1 cellular context compared by ENCODE assay signal in the genomic region with DNA sequence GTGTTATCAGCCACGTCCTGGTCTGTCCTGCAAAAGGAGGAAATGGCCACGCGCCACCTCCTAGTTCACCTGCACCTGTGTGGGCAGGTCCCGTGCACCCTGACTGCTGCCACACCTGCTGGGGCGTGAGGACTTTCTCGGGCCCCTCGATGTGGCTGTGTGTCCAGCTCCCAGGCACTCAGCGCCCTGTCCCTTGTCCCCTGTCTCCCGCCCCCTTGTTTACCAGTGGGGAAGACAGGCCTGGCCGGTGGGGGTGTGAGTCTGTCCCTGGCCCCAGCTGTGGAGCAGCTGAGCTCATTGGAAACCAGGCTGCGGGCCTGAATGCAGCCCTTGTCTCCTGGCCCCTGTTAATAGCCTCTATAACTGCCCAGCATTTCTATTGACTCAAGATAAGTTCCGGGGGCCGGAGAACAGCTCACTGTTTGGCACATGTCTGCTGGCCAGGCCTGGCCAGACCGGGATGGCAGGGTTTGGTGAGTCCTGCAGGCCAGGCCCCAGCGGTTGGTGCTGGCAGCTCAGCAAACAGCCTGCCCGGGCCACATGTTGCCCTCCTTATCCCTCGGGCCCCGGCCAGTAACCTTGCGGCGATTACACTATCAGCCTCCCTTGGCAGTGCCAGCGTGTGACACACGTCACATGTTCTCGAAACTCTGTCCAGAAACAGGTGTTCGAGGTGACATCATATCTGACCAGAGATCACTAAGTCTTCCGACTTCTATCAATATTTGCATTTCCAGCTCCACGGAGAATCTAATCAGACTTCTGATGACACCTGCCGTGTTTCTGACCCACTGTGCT.
TF ChIP-seq lines count a peak whose summit lies in the region.

No MANE protein-coding gene starts in this region.

TF ChIP-seq in HepG2, 621 proteins besides CTCF, POLR2A, EP300 and RAD21 (continued from another document and continues in another):
- TF ChIP-seq, protein P1, sequence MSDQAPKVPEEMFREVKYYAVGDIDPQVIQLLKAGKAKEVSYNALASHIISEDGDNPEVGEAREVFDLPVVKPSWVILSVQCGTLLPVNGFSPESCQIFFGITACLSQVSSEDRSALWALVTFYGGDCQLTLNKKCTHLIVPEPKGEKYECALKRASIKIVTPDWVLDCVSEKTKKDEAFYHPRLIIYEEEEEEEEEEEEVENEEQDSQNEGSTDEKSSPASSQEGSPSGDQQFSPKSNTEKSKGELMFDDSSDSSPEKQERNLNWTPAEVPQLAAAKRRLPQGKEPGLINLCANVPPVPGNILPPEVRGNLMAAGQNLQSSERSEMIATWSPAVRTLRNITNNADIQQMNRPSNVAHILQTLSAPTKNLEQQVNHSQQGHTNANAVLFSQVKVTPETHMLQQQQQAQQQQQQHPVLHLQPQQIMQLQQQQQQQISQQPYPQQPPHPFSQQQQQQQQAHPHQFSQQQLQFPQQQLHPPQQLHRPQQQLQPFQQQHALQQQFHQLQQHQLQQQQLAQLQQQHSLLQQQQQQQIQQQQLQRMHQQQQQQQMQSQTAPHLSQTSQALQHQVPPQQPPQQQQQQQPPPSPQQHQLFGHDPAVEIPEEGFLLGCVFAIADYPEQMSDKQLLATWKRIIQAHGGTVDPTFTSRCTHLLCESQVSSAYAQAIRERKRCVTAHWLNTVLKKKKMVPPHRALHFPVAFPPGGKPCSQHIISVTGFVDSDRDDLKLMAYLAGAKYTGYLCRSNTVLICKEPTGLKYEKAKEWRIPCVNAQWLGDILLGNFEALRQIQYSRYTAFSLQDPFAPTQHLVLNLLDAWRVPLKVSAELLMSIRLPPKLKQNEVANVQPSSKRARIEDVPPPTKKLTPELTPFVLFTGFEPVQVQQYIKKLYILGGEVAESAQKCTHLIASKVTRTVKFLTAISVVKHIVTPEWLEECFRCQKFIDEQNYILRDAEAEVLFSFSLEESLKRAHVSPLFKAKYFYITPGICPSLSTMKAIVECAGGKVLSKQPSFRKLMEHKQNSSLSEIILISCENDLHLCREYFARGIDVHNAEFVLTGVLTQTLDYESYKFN (CRISPR knock-in tag; conservative IDR thresholded peaks at IDR 0.05) = peak; percentile 72
- TF ChIP-seq, protein P2, sequence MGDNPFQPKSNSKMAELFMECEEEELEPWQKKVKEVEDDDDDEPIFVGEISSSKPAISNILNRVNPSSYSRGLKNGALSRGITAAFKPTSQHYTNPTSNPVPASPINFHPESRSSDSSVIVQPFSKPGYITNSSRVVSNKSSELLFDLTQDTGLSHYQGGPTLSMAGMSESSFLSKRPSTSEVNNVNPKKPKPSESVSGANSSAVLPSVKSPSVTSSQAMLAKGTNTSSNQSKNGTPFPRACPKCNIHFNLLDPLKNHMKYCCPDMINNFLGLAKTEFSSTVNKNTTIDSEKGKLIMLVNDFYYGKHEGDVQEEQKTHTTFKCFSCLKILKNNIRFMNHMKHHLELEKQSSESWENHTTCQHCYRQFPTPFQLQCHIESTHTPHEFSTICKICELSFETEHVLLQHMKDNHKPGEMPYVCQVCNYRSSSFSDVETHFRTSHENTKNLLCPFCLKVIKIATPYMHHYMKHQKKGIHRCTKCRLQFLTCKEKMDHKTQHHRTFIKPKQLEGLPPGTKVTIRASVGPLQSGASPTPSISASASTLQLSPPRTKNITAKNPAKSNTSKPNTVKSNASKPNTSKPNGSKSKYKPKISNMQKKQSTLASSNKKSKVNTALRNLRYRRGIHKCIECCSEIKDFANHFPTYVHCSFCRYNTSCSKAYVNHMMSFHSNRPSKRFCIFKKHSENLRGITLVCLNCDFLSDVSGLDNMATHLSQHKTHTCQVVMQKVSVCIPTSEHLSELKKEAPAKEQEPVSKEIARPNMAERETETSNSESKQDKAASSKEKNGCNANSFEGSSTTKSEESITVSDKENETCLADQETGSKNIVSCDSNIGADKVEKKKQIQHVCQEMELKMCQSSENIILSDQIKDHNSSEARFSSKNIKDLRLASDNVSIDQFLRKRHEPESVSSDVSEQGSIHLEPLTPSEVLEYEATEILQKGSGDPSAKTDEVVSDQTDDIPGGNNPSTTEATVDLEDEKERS (CRISPR knock-in tag; IDR thresholded peaks at IDR 0.05) = no peak
- no peak for TF ChIP-seq ZNF878 (CRISPR knock-in tag; IDR thresholded peaks at IDR 0.05)
- TF ChIP-seq, protein P3, sequence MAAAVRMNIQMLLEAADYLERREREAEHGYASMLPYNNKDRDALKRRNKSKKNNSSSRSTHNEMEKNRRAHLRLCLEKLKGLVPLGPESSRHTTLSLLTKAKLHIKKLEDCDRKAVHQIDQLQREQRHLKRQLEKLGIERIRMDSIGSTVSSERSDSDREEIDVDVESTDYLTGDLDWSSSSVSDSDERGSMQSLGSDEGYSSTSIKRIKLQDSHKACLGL (CRISPR knock-in tag; IDR thresholded peaks at IDR 0.05) = peak; percentile 65; the same call in 1 of the 2 replicates
- TF ChIP-seq KMT2B (CRISPR knock-in tag; IDR thresholded peaks at IDR 0.05) = no peak
- TF ChIP-seq ZNF776 (CRISPR knock-in tag; IDR thresholded peaks at IDR 0.05) = peak; percentile 24; the same call in 1 of the 2 replicates
- no peak for TF ChIP-seq ZNF773 (CRISPR knock-in tag; IDR thresholded peaks at IDR 0.05; ENCODE audit: borderline replicate concordance)
- TF ChIP-seq, protein P4, sequence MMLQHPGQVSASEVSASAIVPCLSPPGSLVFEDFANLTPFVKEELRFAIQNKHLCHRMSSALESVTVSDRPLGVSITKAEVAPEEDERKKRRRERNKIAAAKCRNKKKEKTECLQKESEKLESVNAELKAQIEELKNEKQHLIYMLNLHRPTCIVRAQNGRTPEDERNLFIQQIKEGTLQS (CRISPR knock-in tag; IDR thresholded peaks at IDR 0.05) = no peak
- TF ChIP-seq ERF (CRISPR knock-in tag; IDR thresholded peaks at IDR 0.05) = 0 out of 2 replicates have a peak, but pooled peaks have one; percentile 21
- TF ChIP-seq ZNF790 (CRISPR knock-in tag; IDR thresholded peaks at IDR 0.05; ENCODE audit: borderline replicate concordance) = no peak
- TF ChIP-seq, protein P5, sequence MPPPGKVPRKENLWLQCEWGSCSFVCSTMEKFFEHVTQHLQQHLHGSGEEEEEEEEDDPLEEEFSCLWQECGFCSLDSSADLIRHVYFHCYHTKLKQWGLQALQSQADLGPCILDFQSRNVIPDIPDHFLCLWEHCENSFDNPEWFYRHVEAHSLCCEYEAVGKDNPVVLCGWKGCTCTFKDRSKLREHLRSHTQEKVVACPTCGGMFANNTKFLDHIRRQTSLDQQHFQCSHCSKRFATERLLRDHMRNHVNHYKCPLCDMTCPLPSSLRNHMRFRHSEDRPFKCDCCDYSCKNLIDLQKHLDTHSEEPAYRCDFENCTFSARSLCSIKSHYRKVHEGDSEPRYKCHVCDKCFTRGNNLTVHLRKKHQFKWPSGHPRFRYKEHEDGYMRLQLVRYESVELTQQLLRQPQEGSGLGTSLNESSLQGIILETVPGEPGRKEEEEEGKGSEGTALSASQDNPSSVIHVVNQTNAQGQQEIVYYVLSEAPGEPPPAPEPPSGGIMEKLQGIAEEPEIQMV (CRISPR knock-in tag; IDR thresholded peaks at IDR 0.05; ENCODE audit: low read depth) = 0 out of 2 replicates have a peak, but pooled peaks have one; percentile 10
- TF ChIP-seq, protein P6, sequence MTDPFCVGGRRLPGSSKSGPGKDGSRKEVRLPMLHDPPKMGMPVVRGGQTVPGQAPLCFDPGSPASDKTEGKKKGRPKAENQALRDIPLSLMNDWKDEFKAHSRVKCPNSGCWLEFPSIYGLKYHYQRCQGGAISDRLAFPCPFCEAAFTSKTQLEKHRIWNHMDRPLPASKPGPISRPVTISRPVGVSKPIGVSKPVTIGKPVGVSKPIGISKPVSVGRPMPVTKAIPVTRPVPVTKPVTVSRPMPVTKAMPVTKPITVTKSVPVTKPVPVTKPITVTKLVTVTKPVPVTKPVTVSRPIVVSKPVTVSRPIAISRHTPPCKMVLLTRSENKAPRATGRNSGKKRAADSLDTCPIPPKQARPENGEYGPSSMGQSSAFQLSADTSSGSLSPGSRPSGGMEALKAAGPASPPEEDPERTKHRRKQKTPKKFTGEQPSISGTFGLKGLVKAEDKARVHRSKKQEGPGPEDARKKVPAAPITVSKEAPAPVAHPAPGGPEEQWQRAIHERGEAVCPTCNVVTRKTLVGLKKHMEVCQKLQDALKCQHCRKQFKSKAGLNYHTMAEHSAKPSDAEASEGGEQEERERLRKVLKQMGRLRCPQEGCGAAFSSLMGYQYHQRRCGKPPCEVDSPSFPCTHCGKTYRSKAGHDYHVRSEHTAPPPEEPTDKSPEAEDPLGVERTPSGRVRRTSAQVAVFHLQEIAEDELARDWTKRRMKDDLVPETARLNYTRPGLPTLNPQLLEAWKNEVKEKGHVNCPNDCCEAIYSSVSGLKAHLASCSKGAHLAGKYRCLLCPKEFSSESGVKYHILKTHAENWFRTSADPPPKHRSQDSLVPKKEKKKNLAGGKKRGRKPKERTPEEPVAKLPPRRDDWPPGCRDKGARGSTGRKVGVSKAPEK (CRISPR knock-in tag; IDR thresholded peaks at IDR 0.05; ENCODE audit: borderline replicate concordance) = no peak
- TF ChIP-seq ATF7 (IDR thresholded peaks at IDR 0.05) = no peak; the same call in 1 of the 2 replicates
- TF ChIP-seq ATF7 (CRISPR knock-in tag; IDR thresholded peaks at IDR 0.05) = no peak; the same call in 1 of the 2 replicates
- TF ChIP-seq, protein P7, sequence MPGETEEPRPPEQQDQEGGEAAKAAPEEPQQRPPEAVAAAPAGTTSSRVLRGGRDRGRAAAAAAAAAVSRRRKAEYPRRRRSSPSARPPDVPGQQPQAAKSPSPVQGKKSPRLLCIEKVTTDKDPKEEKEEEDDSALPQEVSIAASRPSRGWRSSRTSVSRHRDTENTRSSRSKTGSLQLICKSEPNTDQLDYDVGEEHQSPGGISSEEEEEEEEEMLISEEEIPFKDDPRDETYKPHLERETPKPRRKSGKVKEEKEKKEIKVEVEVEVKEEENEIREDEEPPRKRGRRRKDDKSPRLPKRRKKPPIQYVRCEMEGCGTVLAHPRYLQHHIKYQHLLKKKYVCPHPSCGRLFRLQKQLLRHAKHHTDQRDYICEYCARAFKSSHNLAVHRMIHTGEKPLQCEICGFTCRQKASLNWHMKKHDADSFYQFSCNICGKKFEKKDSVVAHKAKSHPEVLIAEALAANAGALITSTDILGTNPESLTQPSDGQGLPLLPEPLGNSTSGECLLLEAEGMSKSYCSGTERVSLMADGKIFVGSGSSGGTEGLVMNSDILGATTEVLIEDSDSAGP (CRISPR knock-in tag; IDR thresholded peaks at IDR 0.05; ENCODE audit: borderline replicate concordance) = no peak; the same call in 1 of the 2 replicates
- TF ChIP-seq HOXD1 (CRISPR knock-in tag; IDR thresholded peaks at IDR 0.05) = peak; percentile 69; the same call in 1 of the 2 replicates
- TF ChIP-seq, protein P8, sequence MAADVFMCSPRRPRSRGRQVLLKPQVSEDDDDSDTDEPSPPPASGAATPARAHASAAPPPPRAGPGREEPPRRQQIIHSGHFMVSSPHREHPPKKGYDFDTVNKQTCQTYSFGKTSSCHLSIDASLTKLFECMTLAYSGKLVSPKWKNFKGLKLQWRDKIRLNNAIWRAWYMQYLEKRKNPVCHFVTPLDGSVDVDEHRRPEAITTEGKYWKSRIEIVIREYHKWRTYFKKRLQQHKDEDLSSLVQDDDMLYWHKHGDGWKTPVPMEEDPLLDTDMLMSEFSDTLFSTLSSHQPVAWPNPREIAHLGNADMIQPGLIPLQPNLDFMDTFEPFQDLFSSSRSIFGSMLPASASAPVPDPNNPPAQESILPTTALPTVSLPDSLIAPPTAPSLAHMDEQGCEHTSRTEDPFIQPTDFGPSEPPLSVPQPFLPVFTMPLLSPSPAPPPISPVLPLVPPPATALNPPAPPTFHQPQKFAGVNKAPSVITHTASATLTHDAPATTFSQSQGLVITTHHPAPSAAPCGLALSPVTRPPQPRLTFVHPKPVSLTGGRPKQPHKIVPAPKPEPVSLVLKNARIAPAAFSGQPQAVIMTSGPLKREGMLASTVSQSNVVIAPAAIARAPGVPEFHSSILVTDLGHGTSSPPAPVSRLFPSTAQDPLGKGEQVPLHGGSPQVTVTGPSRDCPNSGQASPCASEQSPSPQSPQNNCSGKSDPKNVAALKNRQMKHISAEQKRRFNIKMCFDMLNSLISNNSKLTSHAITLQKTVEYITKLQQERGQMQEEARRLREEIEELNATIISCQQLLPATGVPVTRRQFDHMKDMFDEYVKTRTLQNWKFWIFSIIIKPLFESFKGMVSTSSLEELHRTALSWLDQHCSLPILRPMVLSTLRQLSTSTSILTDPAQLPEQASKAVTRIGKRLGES (CRISPR knock-in tag; IDR thresholded peaks at IDR 0.05; ENCODE audit: borderline replicate concordance) = no peak
- TF ChIP-seq NFIB (CRISPR knock-in tag; IDR thresholded peaks at IDR 0.05; ENCODE audit: borderline replicate concordance) = no peak
- TF ChIP-seq TAF1 (CRISPR knock-in tag; IDR thresholded peaks at IDR 0.05) = no peak
- no peak for TF ChIP-seq GLI4 (CRISPR knock-in tag; IDR thresholded peaks at IDR 0.05; ENCODE audit: borderline replicate concordance)
- TF ChIP-seq ELF4 (CRISPR knock-in tag; IDR thresholded peaks at IDR 0.05; ENCODE audit: borderline replicate concordance) = no peak
- TF ChIP-seq, protein P9, sequence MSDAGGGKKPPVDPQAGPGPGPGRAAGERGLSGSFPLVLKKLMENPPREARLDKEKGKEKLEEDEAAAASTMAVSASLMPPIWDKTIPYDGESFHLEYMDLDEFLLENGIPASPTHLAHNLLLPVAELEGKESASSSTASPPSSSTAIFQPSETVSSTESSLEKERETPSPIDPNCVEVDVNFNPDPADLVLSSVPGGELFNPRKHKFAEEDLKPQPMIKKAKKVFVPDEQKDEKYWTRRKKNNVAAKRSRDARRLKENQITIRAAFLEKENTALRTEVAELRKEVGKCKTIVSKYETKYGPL (CRISPR knock-in tag; IDR thresholded peaks at IDR 0.05) = no peak
- peak; percentile 44; the same call in 1 of the 2 replicates for TF ChIP-seq RXRB (CRISPR knock-in tag; IDR thresholded peaks at IDR 0.05; ENCODE audit: borderline replicate concordance)
- 0 out of 2 replicates have a peak, but pooled peaks have one; percentile 55 for TF ChIP-seq ZNF552 (CRISPR knock-in tag; IDR thresholded peaks at IDR 0.05; ENCODE audit: borderline replicate concordance)
- TF ChIP-seq KDM1A (CRISPR knock-in tag; IDR thresholded peaks at IDR 0.05) = no peak
- TF ChIP-seq ZBTB3 (CRISPR knock-in tag; IDR thresholded peaks at IDR 0.05; ENCODE audit: borderline replicate concordance, low read depth) = 0 out of 2 replicates have a peak, but pooled peaks have one; percentile 8
- TF ChIP-seq DPF2 (CRISPR knock-in tag; IDR thresholded peaks at IDR 0.05; ENCODE audit: borderline replicate concordance, low read depth) = no peak; the same call in 1 of the 2 replicates
- TF ChIP-seq MEIS2 (CRISPR knock-in tag; IDR thresholded peaks at IDR 0.05) = peak; percentile 46; the same call in 1 of the 2 replicates
- TF ChIP-seq, protein P10, sequence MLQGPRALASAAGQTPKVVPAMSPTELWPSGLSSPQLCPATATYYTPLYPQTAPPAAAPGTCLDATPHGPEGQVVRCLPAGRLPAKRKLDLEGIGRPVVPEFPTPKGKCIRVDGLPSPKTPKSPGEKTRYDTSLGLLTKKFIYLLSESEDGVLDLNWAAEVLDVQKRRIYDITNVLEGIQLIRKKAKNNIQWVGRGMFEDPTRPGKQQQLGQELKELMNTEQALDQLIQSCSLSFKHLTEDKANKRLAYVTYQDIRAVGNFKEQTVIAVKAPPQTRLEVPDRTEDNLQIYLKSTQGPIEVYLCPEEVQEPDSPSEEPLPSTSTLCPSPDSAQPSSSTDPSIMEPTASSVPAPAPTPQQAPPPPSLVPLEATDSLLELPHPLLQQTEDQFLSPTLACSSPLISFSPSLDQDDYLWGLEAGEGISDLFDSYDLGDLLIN (CRISPR knock-in tag; IDR thresholded peaks at IDR 0.05; ENCODE audit: borderline replicate concordance) = no peak
- peak; percentile 79; the same call in 1 of the 2 replicates for TF ChIP-seq GATA4 (IDR thresholded peaks at IDR 0.05; ENCODE audit: borderline replicate concordance, low read depth)
- 0 out of 2 replicates have a peak, but pooled peaks have one; percentile 54 for TF ChIP-seq ZNF564 (CRISPR knock-in tag; IDR thresholded peaks at IDR 0.05)
- no peak for TF ChIP-seq MED8 (CRISPR knock-in tag; IDR thresholded peaks at IDR 0.05; ENCODE audit: insufficient replicate concordance)
- TF ChIP-seq ZNF296 (CRISPR knock-in tag; conservative IDR thresholded peaks at IDR 0.05) = peak; percentile 23; the same call in 1 of the 2 replicates
- no peak for TF ChIP-seq IKZF1 (IDR thresholded peaks at IDR 0.05)
- TF ChIP-seq ZNF224 (CRISPR knock-in tag; IDR thresholded peaks at IDR 0.05) = no peak
- TF ChIP-seq ZFP1 (CRISPR knock-in tag; IDR thresholded peaks at IDR 0.05) = peak; percentile 50; the same call in 1 of the 2 replicates
